In genomic region chr22:19800306-19800705, GRCh38 we compare ENCODE assay signal across 24 cellular contexts. TPM values are rescaled to one million over a fixed set of nuclear protein-coding genes. Genes with fewer than 3 reads are reported as not detected.
"Had no signal": no experiment of that assay in that cellular context is flagged by ENCODE, and none has a peak within 500 bp of the region (broad histone marks: within the 10 kb centered on the region; RNA-seq: fewer than 3 reads in every experiment).

No MANE protein-coding gene starts in this region.

- H3K4me1 Mint-ChIP-seq: activated CD4-positive, alpha-beta memory T cell treated with anti-CD3 and anti-CD28 coated beads, Interleukin-2, amount 10 ng/mL, durations not matched to agents 7 days and 5 days; activated CD4-positive, alpha-beta T cell treated with anti-CD3 and anti-CD28 coated beads, Interleukin-2, amount 10 ng/mL, durations not matched to agents 24 days and 14 days; activated CD8-positive, alpha-beta memory T cell treated with anti-CD3 and anti-CD28 coated beads, Interleukin-2, amount 10 ng/mL, durations not matched to agents 7 days and 5 days; stimulated activated naive B cell treated with anti-CD40 and anti-IgM and Interleukin-4, amounts not matched to agents 10 μg/mL and 1 μg/mL and 100 μg/mL, for 72 hours had no signal

- H3K27ac Mint-ChIP-seq: activated CD4-positive, alpha-beta memory T cell treated with anti-CD3 and anti-CD28 coated beads, Interleukin-2, amount 10 ng/mL, durations not matched to agents 7 days and 5 days; activated CD4-positive, alpha-beta T cell treated with anti-CD3 and anti-CD28 coated beads, Interleukin-2, amount 10 ng/mL, durations not matched to agents 24 days and 14 days; activated CD8-positive, alpha-beta memory T cell treated with anti-CD3 and anti-CD28 coated beads, Interleukin-2, amount 10 ng/mL, durations not matched to agents 7 days and 5 days; effector memory CD8-positive, alpha-beta T cell; nephron progenitor cell; stimulated activated naive B cell treated with anti-CD40 and anti-IgM and Interleukin-4, amounts not matched to agents 10 μg/mL and 1 μg/mL and 100 μg/mL, for 72 hours; T-helper 17 cell had no signal

- H3K36me3 Mint-ChIP-seq: activated CD8-positive, alpha-beta memory T cell treated with anti-CD3 and anti-CD28 coated beads, Interleukin-2, amount 10 ng/mL, durations not matched to agents 7 days and 5 days had no signal

- H3K36me3 ChIP-seq: colonic mucosa, vagina had no signal

- FAIRE-seq: frontal cortex had no signal

- H3K4me3 ChIP-seq: colonic mucosa, dorsolateral prefrontal cortex, mucosa of descending colon, vagina had no signal

- DNase-seq: activated CD4-positive, alpha-beta memory T cell treated with anti-CD3 and anti-CD28 coated beads, Interleukin-2, amount 10 ng/mL, durations not matched to agents 7 days and 5 days; activated CD4-positive, alpha-beta T cell treated with anti-CD3 and anti-CD28 coated beads, Interleukin-2, amount 10 ng/mL, durations not matched to agents 24 days and 14 days; activated CD8-positive, alpha-beta memory T cell treated with anti-CD3 and anti-CD28 coated beads, Interleukin-2, amount 10 ng/mL, durations not matched to agents 7 days and 5 days; activated gamma-delta T cell; activated naive CD4-positive, alpha-beta T cell treated with anti-CD3 and anti-CD28 coated beads, Interleukin-2, amount 50 U/mL, for 16 hours; activated T-cell treated with anti-CD3 and anti-CD28 coated beads for 4 hours; aorta; central memory CD4-positive, alpha-beta T cell; colonic mucosa; dorsolateral prefrontal cortex; effector memory CD8-positive, alpha-beta T cell; hippocampal formation; mucosa of descending colon; nephron progenitor cell; nucleus accumbens; stimulated activated CD4-positive, alpha-beta T cell treated with anti-CD3 and anti-CD28 coated beads, Interleukin-2, amount 100 ng/mL, for 48 hours; stimulated activated CD8-positive, alpha-beta memory T cell treated with anti-CD3 and anti-CD28 coated beads, Interleukin-4, amount 100 ng/mL, for 48 hours; stimulated activated naive B cell treated with anti-CD40 and anti-IgM and Interleukin-4, amounts not matched to agents 10 μg/mL and 1 μg/mL and 100 μg/mL, for 72 hours; T-helper 17 cell had no signal

- H3K4me3 Mint-ChIP-seq: activated CD4-positive, alpha-beta memory T cell treated with anti-CD3 and anti-CD28 coated beads, Interleukin-2, amount 10 ng/mL, durations not matched to agents 7 days and 5 days; activated CD4-positive, alpha-beta T cell treated with anti-CD3 and anti-CD28 coated beads, Interleukin-2, amount 10 ng/mL, durations not matched to agents 24 days and 14 days; activated CD8-positive, alpha-beta memory T cell treated with anti-CD3 and anti-CD28 coated beads, Interleukin-2, amount 10 ng/mL, durations not matched to agents 7 days and 5 days; effector memory CD8-positive, alpha-beta T cell; nephron progenitor cell; stimulated activated naive B cell treated with anti-CD40 and anti-IgM and Interleukin-4, amounts not matched to agents 10 μg/mL and 1 μg/mL and 100 μg/mL, for 72 hours; T-helper 17 cell had no signal

- H3K27ac ChIP-seq: colonic mucosa, dorsolateral prefrontal cortex had no signal

- H3K9me3 ChIP-seq: colonic mucosa, mucosa of descending colon, vagina had no signal

- H3K27me3 Mint-ChIP-seq: activated CD4-positive, alpha-beta memory T cell treated with anti-CD3 and anti-CD28 coated beads, Interleukin-2, amount 10 ng/mL, durations not matched to agents 7 days and 5 days; activated CD4-positive, alpha-beta T cell treated with anti-CD3 and anti-CD28 coated beads, Interleukin-2, amount 10 ng/mL, durations not matched to agents 24 days and 14 days; activated CD8-positive, alpha-beta memory T cell treated with anti-CD3 and anti-CD28 coated beads, Interleukin-2, amount 10 ng/mL, durations not matched to agents 7 days and 5 days; effector memory CD8-positive, alpha-beta T cell; stimulated activated naive B cell treated with anti-CD40 and anti-IgM and Interleukin-4, amounts not matched to agents 10 μg/mL and 1 μg/mL and 100 μg/mL, for 72 hours; T-helper 17 cell had no signal

- ATAC-seq: activated CD8-positive, alpha-beta memory T cell treated with anti-CD3 and anti-CD28 coated beads, Interleukin-2, amount 10 ng/mL, durations not matched to agents 7 days and 5 days; effector memory CD8-positive, alpha-beta T cell; esophagus mucosa; mucosa of descending colon; stimulated activated naive B cell treated with anti-CD40 and anti-IgM and Interleukin-4, amounts not matched to agents 10 μg/mL and 1 μg/mL and 100 μg/mL, for 72 hours; T-helper 17 cell had no signal

- H3K9me3 Mint-ChIP-seq: activated CD4-positive, alpha-beta memory T cell treated with anti-CD3 and anti-CD28 coated beads, Interleukin-2, amount 10 ng/mL, durations not matched to agents 7 days and 5 days; activated CD4-positive, alpha-beta T cell treated with anti-CD3 and anti-CD28 coated beads, Interleukin-2, amount 10 ng/mL, durations not matched to agents 24 days and 14 days; brain; effector memory CD8-positive, alpha-beta T cell; nephron progenitor cell; stimulated activated naive B cell treated with anti-CD40 and anti-IgM and Interleukin-4, amounts not matched to agents 10 μg/mL and 1 μg/mL and 100 μg/mL, for 72 hours had no signal

- H3K4me1 ChIP-seq: colonic mucosa had no signal

- H3K27me3 ChIP-seq: colonic mucosa, dorsolateral prefrontal cortex, vagina had no signal

RNA-seq across cellular contexts. Expression of gene TBX1, which starts 39.7 kb away (rescaled TPM):
- total RNA-seq: activated CD4-positive, alpha-beta memory T cell treated with anti-CD3 and anti-CD28 coated beads, Interleukin-2, amount 10 ng/mL, durations not matched to agents 7 days and 5 days; activated CD4-positive, alpha-beta T cell treated with anti-CD3 and anti-CD28 coated beads, Interleukin-2, amount 10 ng/mL, durations not matched to agents 24 days and 14 days; frontal cortex; T-helper 17 cell; temporal lobe had no signal
